16 cellular contexts compared by ENCODE assay signal in genomic region chr2:149451417-149452165, GRCh38.
A peak's percentile ranks its signal among the peaks of the same experiment; 100 is the strongest.
DNase-seq lines count a peak whose midpoint lies in the region; ATAC-seq and TF ChIP-seq lines count a peak whose summit lies in the region.
"Had no signal": no experiment of that assay in that cellular context is flagged by ENCODE, and none has a peak within 500 bp of the region (broad histone marks: within the 10 kb centered on the region; RNA-seq: fewer than 3 reads in every experiment).

No MANE protein-coding gene starts in this region.

- no peaks in the 10 kb centered on the region for H3F3A ChIP-seq in SK-N-SH (replicated peaks; ENCODE audit: insufficient read depth)

- H3K9me2 ChIP-seq in Karpas-422 (replicated peaks; ENCODE audit: insufficient read depth, low read length) (no peaks in the 10 kb centered on the region), SK-N-SH (no peaks in the 10 kb centered on the region)

- no peak for TF ChIP-seq EP300 in SK-N-SH (IDR thresholded peaks at IDR 0.05; ENCODE audit: borderline replicate concordance in 1 of 2, low read depth in 1 of 2, low read length in 1 of 2)

- H3K4me1 ChIP-seq in Karpas-422 (ENCODE audit: low read length): no peaks in the 10 kb centered on the region
- H3K4me1 ChIP-seq in SK-N-SH (ENCODE audit: control insufficient read depth in 1 of 2, insufficient read depth in 2 of 2, low read depth in 1 of 2, low read length in 1 of 2): peaks cover 0 to 8% of the 10 kb centered on the region in 2 experiments; a peak in 2 of 4 replicates
- H3K4me1 ChIP-seq: foreskin keratinocyte, left lung, sigmoid colon had no signal

- no peak overlapping the region for H3K4me2 ChIP-seq in Karpas-422 (ENCODE audit: low read depth, low read length, poor library complexity, severe bottlenecking)
- no peak overlapping the region for H3K4me2 ChIP-seq in SK-N-SH

- H3K79me2 ChIP-seq in Karpas-422 (ENCODE audit: low read length) (no peaks in the 10 kb centered on the region), SK-N-SH (ENCODE audit: insufficient read depth) (no peaks in the 10 kb centered on the region)

- H3K4me3 ChIP-seq in Karpas-422 (ENCODE audit: low read length): no peak overlapping the region
- no peak overlapping the region for H3K4me3 ChIP-seq in SK-N-SH (ENCODE audit: low read depth in 2 of 2, low read length in 1 of 2)
- H3K4me3 ChIP-seq: left lung, sigmoid colon, SK-N-MC had no signal

- DNase-seq in GM10248 (ENCODE audit: extremely low spot score) (peak; percentile 7), Karpas-422 (peak; percentile 42), OCI-M1 (lab: John Stamatoyannopoulos, UW) (peak; percentile 36), SK-N-SH (no peak), HUDEP-2 (lab: John Stamatoyannopoulos, UW; ENCODE audit: unreplicated experiment in 76 of 76) (no peak)
- DNase-seq: activated CD4-positive, alpha-beta T cell treated with anti-CD3 and anti-CD28 coated beads, Interleukin-2, amount 10 ng/mL, durations not matched to agents 24 days and 14 days; activated naive CD4-positive, alpha-beta T cell treated with anti-CD3 and anti-CD28 coated beads, Interleukin-2, amount 10 ng/mL, durations not matched to agents 7 days and 5 days; foreskin keratinocyte; left lung; NCI-H2227 treated with DMSO at 0.1 percent for 48 hours; sigmoid colon; stimulated activated CD4-positive, alpha-beta T cell treated with anti-CD3 and anti-CD28 coated beads, Interleukin-2, amount 100 ng/mL, for 24 hours had no signal

- WGBS in SK-N-SH (ENCODE audit: low lambda C conversion rate): 70% methylated on average over 3 of the region's 3 CpGs

- H2AFZ ChIP-seq in Karpas-422 (ENCODE audit: low read length): no peak overlapping the region
- H2AFZ ChIP-seq in SK-N-SH (ENCODE audit: low read depth): no peak overlapping the region

- peak; percentile 55 for ATAC-seq in GM21786 (IDR thresholded peaks at IDR 0.05; ENCODE audit: unreplicated experiment)
- ATAC-seq in HG03439 (IDR thresholded peaks at IDR 0.05; ENCODE audit: unreplicated experiment): no peak
- no peak for ATAC-seq in HG03095 (IDR thresholded peaks at IDR 0.05; ENCODE audit: unreplicated experiment)
- ATAC-seq: foreskin keratinocyte, left lung had no signal

- POLR2A ChIA-PET in GM10248 (lab: Yijun Ruan, JAX) (no interaction called here), SK-N-SH (lab: Yijun Ruan, JAX) (no interaction called here)

- H3K36me3 ChIP-seq in Karpas-422 (ENCODE audit: insufficient read depth, low read length): no peaks in the 10 kb centered on the region
- peaks cover 0 to 12% of the 10 kb centered on the region in 2 experiments for H3K36me3 ChIP-seq in SK-N-SH (replicated peaks in 1 of 2; ENCODE audit: control insufficient read depth in 1 of 2, insufficient read depth in 2 of 2, low read length in 1 of 2)
- H3K36me3 ChIP-seq: left lung, sigmoid colon had no signal

- H3K27me3 ChIP-seq in Karpas-422 (ENCODE audit: low read length): no peaks in the 10 kb centered on the region
- H3K27me3 ChIP-seq in SK-N-SH (ENCODE audit: insufficient read depth): no peaks in the 10 kb centered on the region
- H3K27me3 ChIP-seq: foreskin keratinocyte, sigmoid colon had no signal

- H3K27ac ChIP-seq in Karpas-422 (ENCODE audit: low read length) (no peak overlapping the region), SK-N-SH (ENCODE audit: low read depth in 2 of 2, low read length in 1 of 2) (no peak overlapping the region)
- H3K27ac ChIP-seq: foreskin keratinocyte, left lung, sigmoid colon, SK-N-MC had no signal

- no peak for TF ChIP-seq RAD21 in SK-N-SH (IDR thresholded peaks at IDR 0.05; ENCODE audit: low read length)

- TF ChIP-seq CTCF in GM10248 (IDR thresholded peaks at IDR 0.05; ENCODE audit: control extremely low read depth, extremely low read depth, low read depth, missing control alignments) (no peak), SK-N-SH (IDR thresholded peaks at IDR 0.05) (no peak)

- no peaks in the 10 kb centered on the region for H4K20me1 ChIP-seq in Karpas-422 (ENCODE audit: insufficient read depth, low read depth, low read length)
- no peaks in the 10 kb centered on the region for H4K20me1 ChIP-seq in SK-N-SH (ENCODE audit: insufficient read depth)

- CTCF ChIA-PET in GM10248 (lab: Yijun Ruan, JAX) (interaction anchor here (1.8 kb wide), 1 partner anchor 16 kb away, joined by 5 read pairs; no protein-coding TSS in a partner anchor), SK-N-SH (lab: Yijun Ruan, JAX) (interaction anchor here (0.9 to 1.7 kb wide), 5 partner anchors 11 to 435 kb away, joined by 3 to 4 read pairs (median 3); no protein-coding TSS in a partner anchor)

- H3K9ac ChIP-seq in Karpas-422 (ENCODE audit: low read length): no peak overlapping the region
- H3K9ac ChIP-seq in SK-N-SH: no peak overlapping the region

- no peaks in the 10 kb centered on the region for H3K9me3 ChIP-seq in Karpas-422 (ENCODE audit: low read length)
- no peaks in the 10 kb centered on the region for H3K9me3 ChIP-seq in SK-N-SH
- H3K9me3 ChIP-seq: left lung, sigmoid colon had no signal

TF ChIP-seq in SK-N-SH, 30 proteins besides CTCF, POLR2A, EP300 and RAD21:
- TF ChIP-seq, protein P1, sequence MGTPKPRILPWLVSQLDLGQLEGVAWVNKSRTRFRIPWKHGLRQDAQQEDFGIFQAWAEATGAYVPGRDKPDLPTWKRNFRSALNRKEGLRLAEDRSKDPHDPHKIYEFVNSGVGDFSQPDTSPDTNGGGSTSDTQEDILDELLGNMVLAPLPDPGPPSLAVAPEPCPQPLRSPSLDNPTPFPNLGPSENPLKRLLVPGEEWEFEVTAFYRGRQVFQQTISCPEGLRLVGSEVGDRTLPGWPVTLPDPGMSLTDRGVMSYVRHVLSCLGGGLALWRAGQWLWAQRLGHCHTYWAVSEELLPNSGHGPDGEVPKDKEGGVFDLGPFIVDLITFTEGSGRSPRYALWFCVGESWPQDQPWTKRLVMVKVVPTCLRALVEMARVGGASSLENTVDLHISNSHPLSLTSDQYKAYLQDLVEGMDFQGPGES (IDR thresholded peaks at IDR 0.05; ENCODE audit: low read depth, low read length): no peak

Comparison
In these comparisons a context has a peak if more than half of its experiments do, and no peak if none do; other contexts are left out.
1. DNase-seq: peak in GM10248 (single experiment), Karpas-422 (single experiment) and OCI-M1 (single experiment); none in SK-N-SH (single experiment) and HUDEP-2 (0 of 76).